8 cellular contexts compared by ENCODE assay signal in the genomic region with DNA sequence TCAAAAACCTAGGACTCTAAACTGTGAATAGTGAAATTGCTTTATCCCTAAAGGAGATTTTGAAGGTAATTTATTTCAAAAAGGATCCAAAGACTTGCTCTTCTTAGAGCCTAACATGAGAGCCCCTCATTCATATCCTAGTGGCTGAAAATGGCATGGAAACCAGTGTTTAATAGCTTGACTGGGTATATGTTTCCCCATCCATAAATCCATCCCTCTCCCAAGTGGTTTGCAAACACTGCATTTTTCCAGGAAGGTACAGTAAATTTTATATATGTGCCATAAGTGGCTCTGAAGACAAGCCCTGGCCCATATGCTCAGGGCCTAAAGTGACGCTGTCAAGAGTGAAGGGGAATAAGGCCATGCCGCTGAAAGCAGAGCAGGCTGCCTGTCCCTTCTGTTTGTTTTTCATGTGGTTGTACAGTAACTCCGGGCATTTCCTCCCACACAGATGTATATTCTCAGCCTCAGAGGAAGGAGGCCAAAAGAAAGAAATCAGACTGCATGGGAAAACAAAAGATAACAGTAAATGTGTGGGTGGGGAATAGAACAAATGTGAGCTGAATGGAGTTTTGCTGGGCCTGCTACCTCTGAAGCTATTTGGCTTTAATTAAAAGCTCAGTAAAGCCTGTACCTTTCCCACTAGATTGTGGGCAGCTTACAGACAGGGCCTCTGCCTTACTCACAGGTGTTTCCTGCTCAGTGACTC.
DNase-seq lines count a peak whose midpoint lies in the region; ATAC-seq and TF ChIP-seq lines count a peak whose summit lies in the region.

No MANE protein-coding gene starts in this region.

- TF ChIP-seq POLR2A in esophagus muscularis mucosa (IDR thresholded peaks at IDR 0.05; ENCODE audit: low read depth), result no peak

- H3K27ac ChIP-seq in esophagus muscularis mucosa (replicated peaks in 1 of 4), result no peak overlapping the region

- intact Hi-C loops in esophagus muscularis mucosa (cut with DNase I), result no loop called here

- no peak overlapping the region for H3K4me3 ChIP-seq in fibroblast of villous mesenchyme (ENCODE audit: low read depth, low read length)
- no peak overlapping the region for H3K4me3 ChIP-seq in esophagus muscularis mucosa

- 44% methylated on average over 3 of the region's 3 CpGs for WGBS in esophagus muscularis mucosa

- H3K36me3 ChIP-seq in esophagus muscularis mucosa, result no peaks in the 10 kb centered on the region

- no peak for TF ChIP-seq CTCF in fibroblast of villous mesenchyme (IDR thresholded peaks at IDR 0.05; ENCODE audit: insufficient read depth, low read depth, low read length)
- no peak for TF ChIP-seq CTCF in esophagus muscularis mucosa (IDR thresholded peaks at IDR 0.05)
- no peak for TF ChIP-seq CTCF in omental fat pad (IDR thresholded peaks at IDR 0.05)

- TF ChIP-seq EP300 in esophagus muscularis mucosa (IDR thresholded peaks at IDR 0.05), result no peak

- peaks cover 0 to 12% (median 5%) of the 10 kb centered on the region in 4 donors for H3K4me1 ChIP-seq in esophagus muscularis mucosa

- ATAC-seq in GM21529 (IDR thresholded peaks at IDR 0.05; ENCODE audit: unreplicated experiment), result peak; percentile 42
- no peak for ATAC-seq in omental fat pad (ENCODE audit: low FRiP score)

- no peaks in the 10 kb centered on the region for H3K9me3 ChIP-seq in esophagus muscularis mucosa

- no peaks in the 10 kb centered on the region for H3K27me3 ChIP-seq in esophagus muscularis mucosa

- in situ Hi-C loops in Caki2 (cut with HindIII; ENCODE audit: low pct_unique_long_range_greater_than_20kb, low sequenced_read_pairs), result no loop called here
- in situ Hi-C loops in KBM-7 (cut with MboI; ENCODE audit: low pct_unique_long_range_greater_than_20kb, low sequenced_read_pairs), result no loop called here

- peak; percentile 56 for DNase-seq in Caki2 (ENCODE audit: low read depth)
- peak; percentile 33 for DNase-seq in KBM-7
- peak; percentile 27 for DNase-seq in fibroblast of villous mesenchyme (ENCODE audit: low read depth)
- no peak for DNase-seq in esophagus muscularis mucosa (ENCODE audit: extremely low spot score)
- no peak for DNase-seq in LoVo (ENCODE audit: low spot score)
- no peak for DNase-seq in NK-92 treated with Interleukin-12 subunit alpha and Interleukin-12 subunit beta, amount 100 ng/mL, for 24 hours (lab: John Stamatoyannopoulos, UW)
- DNase-seq in omental fat pad (ENCODE audit: low spot score), result no peak

Comparison
In these comparisons a context has a peak if more than half of its experiments do, and no peak if none do; other contexts are left out.
1. DNase-seq: peak in Caki2 (single experiment), KBM-7 (single experiment) and fibroblast of villous mesenchyme (single experiment); none in esophagus muscularis mucosa (single experiment), LoVo (single experiment), NK-92 treated with Interleukin-12 subunit alpha and Interleukin-12 subunit beta, amount 100 ng/mL, for 24 hours (single experiment) and omental fat pad (single experiment).